14 cellular contexts compared by ENCODE assay signal in genomic region chr2:9497017-9497416, GRCh38. TPM values are rescaled to one million over a fixed set of nuclear protein-coding genes. Genes with fewer than 3 reads are reported as not detected.
DNase-seq lines count a peak whose midpoint lies in the region; ATAC-seq lines count a peak whose summit lies in the region.
"Had no signal": no experiment of that assay in that cellular context is flagged by ENCODE, and none has a peak within 500 bp of the region (broad histone marks: within the 10 kb centered on the region; RNA-seq: fewer than 3 reads in every experiment).

No MANE protein-coding gene starts in this region.

- peak overlapping the region; percentile 8 for H3K27ac Mint-ChIP-seq in T-helper 1 cell treated with Interleukin-12 subunit alpha and Interleukin-12 subunit beta and Interleukin-4 antibody, amounts not matched to agents 30 μg/mL and 1 μg/mL, for 36 hours

- H3K36me3 Mint-ChIP-seq in T-helper 1 cell treated with Interleukin-12 subunit alpha and Interleukin-12 subunit beta and Interleukin-4 antibody, amounts not matched to agents 30 μg/mL and 1 μg/mL, for 36 hours (ENCODE audit: low read depth), result peaks cover 49% of the 10 kb centered on the region

- no peaks in the 10 kb centered on the region for H3K9me3 Mint-ChIP-seq in T-helper 1 cell treated with Interleukin-12 subunit alpha and Interleukin-12 subunit beta and Interleukin-4 antibody, amounts not matched to agents 30 μg/mL and 1 μg/mL, for 36 hours
- H3K9me3 Mint-ChIP-seq: natural killer cell had no signal

- no peak overlapping the region for H3K4me3 Mint-ChIP-seq in T-helper 1 cell treated with Interleukin-12 subunit alpha and Interleukin-12 subunit beta and Interleukin-4 antibody, amounts not matched to agents 30 μg/mL and 1 μg/mL, for 36 hours
- H3K4me3 Mint-ChIP-seq: natural killer cell had no signal

- DNase-seq in NCI-H1105 treated with DMSO at 0.1 percent for 48 hours (lab: John Stamatoyannopoulos, UW), result peak; percentile 1
- no peak for DNase-seq in NCI-H1105 (lab: John Stamatoyannopoulos, UW)
- DNase-seq in G401 (ENCODE audit: low spot score), result peak; percentile 31
- DNase-seq in left colon, result no peak
- DNase-seq in ACHN, result no peak
- DNase-seq in DMS 273 (lab: John Stamatoyannopoulos, UW; ENCODE audit: unreplicated experiment), result no peak
- DNase-seq: effector memory CD4-positive, alpha-beta T cell; natural killer cell; NCI-H1930; OCI-M1; sigmoid colon; T-helper 2 cell had no signal

- peaks cover 14% of the 10 kb centered on the region for H3K4me1 Mint-ChIP-seq in T-helper 1 cell treated with Interleukin-12 subunit alpha and Interleukin-12 subunit beta and Interleukin-4 antibody, amounts not matched to agents 30 μg/mL and 1 μg/mL, for 36 hours (ENCODE audit: low read depth)

- peak; percentile 92 for ATAC-seq in left colon
- ATAC-seq in HG03354 (IDR thresholded peaks at IDR 0.05; ENCODE audit: poor library complexity, severe bottlenecking, unreplicated experiment), result no peak
- ATAC-seq: natural killer cell had no signal

- intact Hi-C loops in left colon (cut with DNase I, micrococcal nuclease), result loop anchor here in 1 of 2 donors (10.0 kb wide), 1 partner anchor 118 kb away; no protein-coding TSS in a partner anchor

- no peaks in the 10 kb centered on the region for H3K27me3 Mint-ChIP-seq in T-helper 1 cell treated with Interleukin-12 subunit alpha and Interleukin-12 subunit beta and Interleukin-4 antibody, amounts not matched to agents 30 μg/mL and 1 μg/mL, for 36 hours (ENCODE audit: low read depth)

- in situ Hi-C loops in G401 (cut with HindIII; ENCODE audit: low sequenced_read_pairs), result no loop called here
- in situ Hi-C loops in ACHN (cut with HindIII; ENCODE audit: low pct_ligation_motif_present, low pct_unique_long_range_greater_than_20kb, low sequenced_read_pairs), result no loop called here

RNA-seq across cellular contexts. Expression of gene IAH1, which starts 22.7 kb away (rescaled TPM):
- total RNA-seq in G401 (2014; rRNA removed; shearing (Covaris generic)), result not detected in 2 replicates
- 10 to 100 TPM; 44.7 to 47.5 TPM for total RNA-seq in left colon

RNA-seq across cellular contexts. Expression of gene ADAM17, which starts 58.6 kb away (rescaled TPM):
- total RNA-seq in G401 (2014; rRNA removed; shearing (Covaris generic)), result 7.6 and 10.4 TPM in 2 replicates
- total RNA-seq in left colon, result 10 to 100 TPM; 21.3 to 22.0 TPM

Comparison
In these comparisons a context has a peak if more than half of its experiments do, and no peak if none do; other contexts are left out.
1. DNase-seq: peak in NCI-H1105 treated with DMSO at 0.1 percent for 48 hours (single experiment) and G401 (single experiment); none in NCI-H1105 (single experiment), left colon (0 of 2), ACHN (single experiment) and DMS 273 (single experiment).
2. RNA of gene IAH1, which starts 22.7 kb away (total RNA-seq): 44.7 to 47.5 TPM in left colon; not detected in G401; every median in the first group is over 10 times any median in the second.